In genomic region chr5:164597293-164597900, GRCh38 we compare ENCODE assay signal across 9 cellular contexts.
DNase-seq lines count a peak whose midpoint lies in the region; ATAC-seq and TF ChIP-seq lines count a peak whose summit lies in the region.
"Had no signal": no experiment of that assay in that cellular context is flagged by ENCODE, and none has a peak within 500 bp of the region (broad histone marks: within the 10 kb centered on the region; RNA-seq: fewer than 3 reads in every experiment).

No MANE protein-coding gene starts in this region.

- ATAC-seq in GM19438 (IDR thresholded peaks at IDR 0.05; ENCODE audit: low read depth, unreplicated experiment) (peak; percentile 87), HG03378 (IDR thresholded peaks at IDR 0.05; ENCODE audit: unreplicated experiment) (peak; percentile 87)
- ATAC-seq in stimulated activated naive CD8-positive, alpha-beta T cell treated with anti-CD3 and anti-CD28 coated beads, Interleukin-15, Interleukin-2, amounts not matched to agents 100 U/mL and 50 U/mL, for 24 hours = no peak

- no peaks in the 10 kb centered on the region for H3K4me1 Mint-ChIP-seq in Caco-2 (ENCODE audit: low read depth, unreplicated experiment)

- TF ChIP-seq CTCF in Caco-2 (IDR thresholded peaks at IDR 0.05; ENCODE audit: insufficient read depth in 1 of 2, low read depth in 1 of 2, low read length in 1 of 2, severe bottlenecking in 1 of 2, unreplicated experiment in 1 of 2) (peak; percentile 44 to 51), astrocyte of the spinal cord (IDR thresholded peaks at IDR 0.05; ENCODE audit: low read depth, low read length) (peak; percentile 37)

- intact Hi-C loops in Caco-2 (cut with micrococcal nuclease; ENCODE audit: unreplicated experiment) = no loop called here

- H3K4me3 ChIP-seq in Caco-2 (ENCODE audit: low read depth, low read length) = no peak overlapping the region
- no peak overlapping the region for H3K4me3 ChIP-seq in astrocyte of the spinal cord (ENCODE audit: low read depth, low read length)

- H3K27me3 ChIP-seq in Caco-2 (replicated peaks; ENCODE audit: control insufficient read depth, insufficient read depth, low read length) = no peaks in the 10 kb centered on the region

- CTCF ChIA-PET in Caco-2 (lab: Charles Lee) = no interaction called here

- no peaks in the 10 kb centered on the region for H3K36me3 ChIP-seq in Caco-2 (ENCODE audit: control insufficient read depth, insufficient read depth, low read length)

- no peaks in the 10 kb centered on the region for H3K4me1 ChIP-seq in Caco-2

- POLR2A ChIA-PET in Caco-2 (lab: Charles Lee) = no interaction called here

- H3K9me3 Mint-ChIP-seq in Caco-2 (ENCODE audit: unreplicated experiment) = no peaks in the 10 kb centered on the region

- no peaks in the 10 kb centered on the region for H3K27me3 Mint-ChIP-seq in Caco-2 (ENCODE audit: insufficient read depth, unreplicated experiment)

- no peaks in the 10 kb centered on the region for H3K36me3 Mint-ChIP-seq in Caco-2 (ENCODE audit: insufficient read depth, unreplicated experiment)

- no peaks in the 10 kb centered on the region for H3K9me3 ChIP-seq in Caco-2

- no peak overlapping the region for H3K4me3 Mint-ChIP-seq in Caco-2 (ENCODE audit: unreplicated experiment)

- in situ Hi-C loops in astrocyte of the spinal cord (cut with HindIII; ENCODE audit: low sequenced_read_pairs) = no loop called here

- DNase-seq in Caco-2 (peak; percentile 35 to 36), astrocyte of the spinal cord (ENCODE audit: low read depth, low spot score) (no peak), UCSD-AML1 (lab: John Stamatoyannopoulos, UW; ENCODE audit: unreplicated experiment) (no peak), inferior parietal cortex (ENCODE audit: extremely low spot score) (no peak)
- no peak for DNase-seq in activated CD4-positive, CD25-positive, alpha-beta regulatory T cell (lab: John Stamatoyannopoulos, UW)
- DNase-seq in stimulated activated naive CD8-positive, alpha-beta T cell treated with anti-CD3 and anti-CD28 coated beads, Interleukin-15, Interleukin-2, amounts not matched to agents 100 U/mL and 50 U/mL, for 24 hours = no peak
- DNase-seq: activated naive CD4-positive, alpha-beta T cell treated with anti-CD3 and anti-CD28 coated beads, Interleukin-2, amount 50 U/mL, for 16 hours had no signal

- no TSS peak for BruUV-seq in Caco-2 (replicated peaks; lab: Mats Ljungman, UMichigan)

- H3K27ac Mint-ChIP-seq in Caco-2 (ENCODE audit: unreplicated experiment) = no peak overlapping the region

Comparison
In these comparisons a context has a peak if more than half of its experiments do, and no peak if none do; other contexts are left out.
1. DNase-seq: peak in Caco-2 (2 of 2); none in astrocyte of the spinal cord (single experiment), activated CD4-positive, CD25-positive, alpha-beta regulatory T cell (0 of 4), UCSD-AML1 (single experiment), stimulated activated naive CD8-positive, alpha-beta T cell treated with anti-CD3 and anti-CD28 coated beads, Interleukin-15, Interleukin-2, amounts not matched to agents 100 U/mL and 50 U/mL, for 24 hours (single experiment) and inferior parietal cortex (single experiment).